In the genomic region with DNA sequence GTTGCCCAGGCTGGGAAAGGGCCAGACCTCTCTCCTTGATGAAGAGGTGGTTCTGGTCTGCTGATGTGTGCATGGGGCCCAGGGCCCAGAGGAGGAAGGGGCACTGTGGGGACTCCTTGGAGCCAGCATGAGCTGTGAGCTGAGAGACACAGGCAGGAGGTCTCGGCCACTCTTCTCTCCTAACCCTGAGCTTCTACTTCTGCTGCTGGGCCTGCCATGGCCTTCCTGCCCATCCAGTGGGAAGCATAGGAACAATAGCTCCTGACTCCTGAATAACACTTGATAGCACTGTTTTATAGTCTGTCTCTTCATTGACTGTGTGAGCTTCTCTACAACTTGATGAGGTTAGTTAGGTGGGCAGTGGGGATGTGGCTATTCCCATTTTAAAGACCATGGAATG, we compare ENCODE assay signal across 28 cellular contexts.
"Had no signal": no experiment of that assay in that cellular context is flagged by ENCODE, and none has a peak within 500 bp of the region (broad histone marks: within the 10 kb centered on the region; RNA-seq: fewer than 3 reads in every experiment).

No MANE protein-coding gene starts in this region.

- H3K27me3 ChIP-seq: neural progenitor cell, ovary, right lobe of liver, sigmoid colon, transverse colon, upper lobe of right lung, uterus had no signal

- H3K36me3 Mint-ChIP-seq: natural killer cell; neural progenitor cell; stimulated activated effector memory CD8-positive, alpha-beta T cell treated with anti-CD3 and anti-CD28 coated beads, Interleukin-12 subunit alpha, Interleukin-12 subunit beta, amount 100 ng/mL, for 72 hours; stimulated activated naive B cell treated with anti-CD40 and anti-IgM and Interleukin-4, amounts not matched to agents 10 μg/mL and 1 μg/mL and 100 μg/mL, for 72 hours; type B pancreatic cell had no signal

- H3K27ac Mint-ChIP-seq: natural killer cell; nephron; neural progenitor cell; progenitor cell of endocrine pancreas; stimulated activated effector memory CD8-positive, alpha-beta T cell treated with anti-CD3 and anti-CD28 coated beads, Interleukin-12 subunit alpha, Interleukin-12 subunit beta, amount 100 ng/mL, for 72 hours; stimulated activated naive B cell treated with anti-CD40 and anti-IgM and Interleukin-4, amounts not matched to agents 10 μg/mL and 1 μg/mL and 100 μg/mL, for 72 hours; stimulated activated naive CD8-positive, alpha-beta T cell treated with anti-CD3 and anti-CD28 coated beads, Interleukin-15, Interleukin-2, amounts not matched to agents 100 ng/mL and 50 ng/mL, for 24 hours; type B pancreatic cell had no signal

- H3K27ac ChIP-seq: neural progenitor cell, ovary, parathyroid adenoma, psoas muscle, right lobe of liver, sigmoid colon, stomach, tibial artery, transverse colon, upper lobe of right lung, uterus had no signal

- DNase-seq: naive thymus-derived CD4-positive, alpha-beta T cell; natural killer cell; occipital lobe; ovary; posterior cingulate gyrus; psoas muscle; right cardiac atrium; right lobe of liver; sigmoid colon; small intestine; stimulated activated CD4-positive, alpha-beta T cell treated with anti-CD3 and anti-CD28 coated beads, Interleukin-15, amount 100 ng/mL, for 24 hours; stimulated activated CD4-positive, alpha-beta T cell treated with anti-CD3 and anti-CD28 coated beads, Interleukin-2, amount 100 ng/mL, for 24 hours; stimulated activated CD4-positive, alpha-beta T cell treated with anti-CD3 and anti-CD28 coated beads, Interleukin-2, amount 100 ng/mL, for 48 hours; stimulated activated CD4-positive, alpha-beta T cell treated with anti-CD3 and anti-CD28 coated beads, Interleukin-4, amount 100 ng/mL, for 24 hours; stimulated activated naive B cell treated with anti-CD40 and anti-IgM and Interleukin-4, amounts not matched to agents 10 μg/mL and 1 μg/mL and 100 μg/mL, for 72 hours; stimulated activated naive CD4-positive, alpha-beta T cell treated with Interleukin-2 at 50 U/mL for 16 hours; stomach; tibial artery; transverse colon; upper lobe of right lung; uterus had no signal

- ATAC-seq: naive thymus-derived CD4-positive, alpha-beta T cell; natural killer cell; psoas muscle; right cardiac atrium; right lobe of liver; stimulated activated effector memory CD8-positive, alpha-beta T cell treated with anti-CD3 and anti-CD28 coated beads, Interleukin-12 subunit alpha, Interleukin-12 subunit beta, amount 100 ng/mL, for 72 hours; stimulated activated naive B cell treated with anti-CD40 and anti-IgM and Interleukin-4, amounts not matched to agents 10 μg/mL and 1 μg/mL and 100 μg/mL, for 72 hours; upper lobe of right lung had no signal

- H3K9me3 Mint-ChIP-seq: natural killer cell; stimulated activated effector memory CD8-positive, alpha-beta T cell treated with anti-CD3 and anti-CD28 coated beads, Interleukin-12 subunit alpha, Interleukin-12 subunit beta, amount 100 ng/mL, for 72 hours; stimulated activated naive B cell treated with anti-CD40 and anti-IgM and Interleukin-4, amounts not matched to agents 10 μg/mL and 1 μg/mL and 100 μg/mL, for 72 hours; stimulated activated naive CD8-positive, alpha-beta T cell treated with anti-CD3 and anti-CD28 coated beads, Interleukin-15, Interleukin-2, amounts not matched to agents 100 ng/mL and 50 ng/mL, for 24 hours had no signal

- H3K9ac ChIP-seq: neural progenitor cell, parathyroid adenoma had no signal

- H3K4me1 Mint-ChIP-seq: stimulated activated effector memory CD8-positive, alpha-beta T cell treated with anti-CD3 and anti-CD28 coated beads, Interleukin-12 subunit alpha, Interleukin-12 subunit beta, amount 100 ng/mL, for 72 hours; stimulated activated naive B cell treated with anti-CD40 and anti-IgM and Interleukin-4, amounts not matched to agents 10 μg/mL and 1 μg/mL and 100 μg/mL, for 72 hours had no signal

- H3K4me1 ChIP-seq: neural progenitor cell, psoas muscle, sigmoid colon, stomach, tibial artery, transverse colon, upper lobe of right lung, uterus had no signal

- H3K4me3 Mint-ChIP-seq: naive thymus-derived CD4-positive, alpha-beta T cell; natural killer cell; nephron; neural progenitor cell; stimulated activated effector memory CD8-positive, alpha-beta T cell treated with anti-CD3 and anti-CD28 coated beads, Interleukin-12 subunit alpha, Interleukin-12 subunit beta, amount 100 ng/mL, for 72 hours; stimulated activated naive B cell treated with anti-CD40 and anti-IgM and Interleukin-4, amounts not matched to agents 10 μg/mL and 1 μg/mL and 100 μg/mL, for 72 hours; stimulated activated naive CD8-positive, alpha-beta T cell treated with anti-CD3 and anti-CD28 coated beads, Interleukin-15, Interleukin-2, amounts not matched to agents 100 ng/mL and 50 ng/mL, for 24 hours; type B pancreatic cell had no signal

- H3K27me3 Mint-ChIP-seq: naive thymus-derived CD4-positive, alpha-beta T cell; progenitor cell of endocrine pancreas; stimulated activated naive CD8-positive, alpha-beta T cell treated with anti-CD3 and anti-CD28 coated beads, Interleukin-15, Interleukin-2, amounts not matched to agents 100 ng/mL and 50 ng/mL, for 24 hours had no signal

- H3K36me3 ChIP-seq: neural progenitor cell, ovary, right lobe of liver, sigmoid colon, stomach, tibial artery, transverse colon, upper lobe of right lung, uterus had no signal

- H3K4me3 ChIP-seq: neural progenitor cell, ovary, psoas muscle, right lobe of liver, sigmoid colon, stomach, tibial artery, transverse colon, upper lobe of right lung, uterus had no signal

- H3K9me3 ChIP-seq: ovary, psoas muscle, right lobe of liver, sigmoid colon, stomach, tibial artery, transverse colon, upper lobe of right lung, uterus had no signal
